Comparison of ENCODE assay signal across 20 cellular contexts in genomic region chr15:35123743-35124142, GRCh38. TPM values are rescaled to one million over a fixed set of nuclear protein-coding genes. Genes with fewer than 3 reads are reported as not detected.
DNase-seq lines count a peak whose midpoint lies in the region; ATAC-seq and TF ChIP-seq lines count a peak whose summit lies in the region.
"Had no signal": no experiment of that assay in that cellular context is flagged by ENCODE, and none has a peak within 500 bp of the region (broad histone marks: within the 10 kb centered on the region; RNA-seq: fewer than 3 reads in every experiment).

No MANE protein-coding gene starts in this region.

- H3K4me3 ChIP-seq in fibroblast of pulmonary artery (replicated peaks; ENCODE audit: low read depth, low read length), result no peak overlapping the region
- H3K4me3 ChIP-seq: SJSA1 had no signal

- no peak for ATAC-seq in GM18511 (IDR thresholded peaks at IDR 0.05; ENCODE audit: unreplicated experiment)
- ATAC-seq in activated CD8-positive, alpha-beta memory T cell treated with anti-CD3 and anti-CD28 coated beads, Interleukin-2, amount 10 ng/mL, durations not matched to agents 7 days and 5 days, result no peak
- ATAC-seq: Right ventricle myocardium inferior had no signal

- CTCF ChIA-PET in activated CD8-positive, alpha-beta memory T cell treated with anti-CD3 and anti-CD28 coated beads, Interleukin-2, amount 10 ng/mL, durations not matched to agents 7 days and 5 days (lab: Charles Lee), result no interaction called here

- TF ChIP-seq CTCF in HFFc6 (IDR thresholded peaks at IDR 0.05) (no peak), fibroblast of pulmonary artery (IDR thresholded peaks at IDR 0.05; ENCODE audit: low read length, missing control alignments) (no peak), mesothelial cell of epicardium (IDR thresholded peaks at IDR 0.05; ENCODE audit: unreplicated experiment) (no peak)

- H3K4me1 Mint-ChIP-seq in HFFc6 (ENCODE audit: low read depth) (no peaks in the 10 kb centered on the region), mesothelial cell of epicardium (peaks cover 41% of the 10 kb centered on the region)
- no peaks in the 10 kb centered on the region for H3K4me1 Mint-ChIP-seq in activated CD8-positive, alpha-beta memory T cell treated with anti-CD3 and anti-CD28 coated beads, Interleukin-2, amount 10 ng/mL, durations not matched to agents 7 days and 5 days
- H3K4me1 Mint-ChIP-seq: B cell, CD14-positive monocyte had no signal

- H3K9me3 Mint-ChIP-seq in HFFc6 (no peaks in the 10 kb centered on the region), mesothelial cell of epicardium (peaks cover 39% of the 10 kb centered on the region)
- H3K9me3 Mint-ChIP-seq in activated CD8-positive, alpha-beta memory T cell treated with anti-CD3 and anti-CD28 coated beads, Interleukin-2, amount 10 ng/mL, durations not matched to agents 7 days and 5 days (ENCODE audit: low read depth), result no peaks in the 10 kb centered on the region

- H3K27ac Mint-ChIP-seq in HFFc6 (no peak overlapping the region), mesothelial cell of epicardium (peak overlapping the region; percentile 39)
- H3K27ac Mint-ChIP-seq in activated CD8-positive, alpha-beta memory T cell treated with anti-CD3 and anti-CD28 coated beads, Interleukin-2, amount 10 ng/mL, durations not matched to agents 7 days and 5 days, result no peak overlapping the region
- H3K27ac Mint-ChIP-seq: B cell, CD14-positive monocyte had no signal

- DNase-seq in HFFc6 (peak; percentile 3), OCI-M1 (lab: John Stamatoyannopoulos, UW) (peak; percentile 47), fibroblast of pulmonary artery (ENCODE audit: low read depth) (peak; percentile 30), mesothelial cell of epicardium (ENCODE audit: low spot score in 2 of 2, unreplicated experiment in 2 of 2) (no peak), putamen (ENCODE audit: low spot score) (no peak)
- no peak for DNase-seq in activated CD8-positive, alpha-beta memory T cell treated with anti-CD3 and anti-CD28 coated beads, Interleukin-2, amount 10 ng/mL, durations not matched to agents 7 days and 5 days
- DNase-seq: H7, KG1, NCI-H1694, NCI-H2081, NCI-H2171 treated with DMSO at 0.1 percent for 48 hours, NCI-H446, NCI-H526, SW 1271 had no signal

- H3K36me3 Mint-ChIP-seq in HFFc6 (ENCODE audit: low read depth) (0 out of 2 replicates have a peak, but pooled peaks cover 7% of the 10 kb centered on the region), mesothelial cell of epicardium (peaks cover 37% of the 10 kb centered on the region)
- no peaks in the 10 kb centered on the region for H3K36me3 Mint-ChIP-seq in activated CD8-positive, alpha-beta memory T cell treated with anti-CD3 and anti-CD28 coated beads, Interleukin-2, amount 10 ng/mL, durations not matched to agents 7 days and 5 days
- H3K36me3 Mint-ChIP-seq: CD14-positive monocyte had no signal

- H3K27me3 Mint-ChIP-seq in HFFc6 (ENCODE audit: insufficient read depth) (peaks cover 2% of the 10 kb centered on the region), mesothelial cell of epicardium (ENCODE audit: low read depth) (no peaks in the 10 kb centered on the region)
- peaks cover 16% of the 10 kb centered on the region for H3K27me3 Mint-ChIP-seq in activated CD8-positive, alpha-beta memory T cell treated with anti-CD3 and anti-CD28 coated beads, Interleukin-2, amount 10 ng/mL, durations not matched to agents 7 days and 5 days

- H3K4me3 Mint-ChIP-seq in HFFc6 (no peak overlapping the region), mesothelial cell of epicardium (no peak overlapping the region)
- H3K4me3 Mint-ChIP-seq in activated CD8-positive, alpha-beta memory T cell treated with anti-CD3 and anti-CD28 coated beads, Interleukin-2, amount 10 ng/mL, durations not matched to agents 7 days and 5 days, result no peak overlapping the region
- H3K4me3 Mint-ChIP-seq: B cell, CD14-positive monocyte had no signal

RNA-seq across cellular contexts. Expression of gene NANOGP8, which starts 38.6 kb away (rescaled TPM):
- not detected for total RNA-seq in HFFc6 (2021; fragmentation: NEBNext Ultra II Directional; extraction: Animal tissue kit (Norgen Biotek cat#: 25700))
- total RNA-seq in mesothelial cell of epicardium, result 0.86 to 1.2 TPM (median 0.91 TPM) in 3 replicates
- total RNA-seq in activated CD8-positive, alpha-beta memory T cell treated with anti-CD3 and anti-CD28 coated beads, Interleukin-2, amount 10 ng/mL, durations not matched to agents 7 days and 5 days, result not detected
- total RNA-seq: B cell, HT1080, Right ventricle myocardium inferior, SJSA1 had no signal

Comparison
In these comparisons a context has a peak if more than half of its experiments do, and no peak if none do; other contexts are left out.
1. DNase-seq: peak in HFFc6 (single experiment), OCI-M1 (single experiment) and fibroblast of pulmonary artery (single experiment); none in mesothelial cell of epicardium (0 of 2), putamen (single experiment) and activated CD8-positive, alpha-beta memory T cell treated with anti-CD3 and anti-CD28 coated beads, Interleukin-2, amount 10 ng/mL, durations not matched to agents 7 days and 5 days (single experiment).